In the genomic region with DNA sequence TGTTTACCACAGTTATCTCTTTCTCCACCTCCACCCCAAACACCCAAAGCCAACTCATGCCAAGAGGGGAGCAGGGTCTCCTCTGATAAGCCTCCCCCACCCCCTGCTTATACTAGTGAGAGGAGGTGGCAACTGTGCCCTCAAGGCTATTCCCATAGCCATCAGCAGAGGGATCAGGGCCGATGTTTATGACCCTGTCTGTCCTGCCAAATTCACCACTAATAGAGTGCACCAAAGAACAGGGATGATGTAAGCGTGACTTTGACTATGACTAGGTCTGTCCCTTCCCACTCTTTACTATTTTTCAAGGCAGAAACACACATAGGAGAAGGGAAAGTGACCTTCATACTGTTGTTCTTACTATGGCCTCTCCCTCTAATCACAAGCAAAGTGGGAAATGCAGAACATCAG, we compare ENCODE assay signal across 8 cellular contexts.
DNase-seq lines count a peak whose midpoint lies in the region; ATAC-seq, FAIRE-seq and TF ChIP-seq lines count a peak whose summit lies in the region.

No MANE protein-coding gene starts in this region.

- POLR2A ChIA-PET in OCI-LY7 (lab: Charles Lee) (interaction anchor here (0.6 to 0.9 kb wide), 3 partner anchors 13 to 136 kb away, joined by 3 to 5 read pairs (median 3); no protein-coding TSS in a partner anchor), endothelial cell of umbilical vein (lab: Charles Lee) (no interaction called here)

- no peaks in the 10 kb centered on the region for H3K27me3 ChIP-seq in endothelial cell of umbilical vein (ENCODE audit: control insufficient read depth in 2 of 2, insufficient read depth in 2 of 2, low read length in 2 of 2)

- H3K27ac ChIP-seq in OCI-LY7 (ENCODE audit: low read depth, low read length, poor library complexity, severe bottlenecking) (no peak overlapping the region), endothelial cell of umbilical vein (ENCODE audit: insufficient read depth, low read depth, low read length) (no peak overlapping the region)

- intact Hi-C loops in OCI-LY7 (cut with micrococcal nuclease; ENCODE audit: unreplicated experiment) (no loop called here), endothelial cell of umbilical vein (cut with micrococcal nuclease) (no loop called here)

- H3K4me2 ChIP-seq in OCI-LY7 (ENCODE audit: low read length) (peak overlapping the region; percentile 40), endothelial cell of umbilical vein (ENCODE audit: insufficient read depth, low read length) (no peak overlapping the region)

- H3K27me3 Mint-ChIP-seq in stimulated activated naive B cell treated with anti-CD40 and anti-IgM and Interleukin-4, amounts not matched to agents 10 μg/mL and 1 μg/mL and 100 μg/mL, for 72 hours, result no peaks in the 10 kb centered on the region
- no peaks in the 10 kb centered on the region for H3K27me3 Mint-ChIP-seq in glutamatergic neuron (ENCODE audit: unreplicated experiment)

- no peak for FAIRE-seq in endothelial cell of umbilical vein (lab: Jason Lieb, UNC)

- BruUV-seq in OCI-LY7 (replicated peaks; lab: Mats Ljungman, UMichigan), result no TSS peak
- no TSS peak for BruUV-seq in endothelial cell of umbilical vein (replicated peaks; lab: Mats Ljungman, UMichigan)

- no peak for TF ChIP-seq POLR2A in endothelial cell of umbilical vein (IDR thresholded peaks at IDR 0.05; ENCODE audit: low read depth, low read length)

- no peaks in the 10 kb centered on the region for H3K9me1 ChIP-seq in endothelial cell of umbilical vein (replicated peaks; ENCODE audit: control insufficient read depth, extremely low read depth, insufficient read depth, low read length)

- H3K36me3 ChIP-seq in OCI-LY7 (ENCODE audit: insufficient read depth, low read length) (no peaks in the 10 kb centered on the region), endothelial cell of umbilical vein (ENCODE audit: control insufficient read depth in 2 of 2, extremely low read depth in 1 of 2, insufficient read depth in 2 of 2, low read length in 2 of 2) (no peaks in the 10 kb centered on the region)

- no peaks in the 10 kb centered on the region for H3K9me2 ChIP-seq in OCI-LY7 (ENCODE audit: insufficient read depth, low read length)

- H3K9me3 ChIP-seq in OCI-LY7 (ENCODE audit: low read length), result no peaks in the 10 kb centered on the region
- no peaks in the 10 kb centered on the region for H3K9me3 ChIP-seq in endothelial cell of umbilical vein (replicated peaks; ENCODE audit: control insufficient read depth, insufficient read depth, low read length)

- H3K4me1 ChIP-seq in OCI-LY7 (ENCODE audit: insufficient read depth, low read length, poor library complexity, severe bottlenecking) (peaks cover 38% of the 10 kb centered on the region), endothelial cell of umbilical vein (ENCODE audit: control insufficient read depth, extremely low read depth, insufficient read depth, low read length) (peaks cover 35% of the 10 kb centered on the region)

- H3K27ac Mint-ChIP-seq in stimulated activated naive B cell treated with anti-CD40 and anti-IgM and Interleukin-4, amounts not matched to agents 10 μg/mL and 1 μg/mL and 100 μg/mL, for 72 hours, result no peak overlapping the region
- no peak overlapping the region for H3K27ac Mint-ChIP-seq in glutamatergic neuron (ENCODE audit: unreplicated experiment)

- H2AFZ ChIP-seq in OCI-LY7 (ENCODE audit: low read length), result peak overlapping the region; percentile 70; the same call in 1 of the 2 replicates
- H2AFZ ChIP-seq in endothelial cell of umbilical vein (ENCODE audit: low read depth, low read length), result peak overlapping the region; percentile 24

- peaks cover 11 to 32% of the 10 kb centered on the region in 2 donors for H3K4me1 Mint-ChIP-seq in stimulated activated naive B cell treated with anti-CD40 and anti-IgM and Interleukin-4, amounts not matched to agents 10 μg/mL and 1 μg/mL and 100 μg/mL, for 72 hours
- peaks cover 63% of the 10 kb centered on the region for H3K4me1 Mint-ChIP-seq in glutamatergic neuron (ENCODE audit: low read depth, unreplicated experiment)

- H3K79me2 ChIP-seq in OCI-LY7 (ENCODE audit: insufficient read depth, low read depth, low read length), result no peaks in the 10 kb centered on the region
- H3K79me2 ChIP-seq in endothelial cell of umbilical vein (ENCODE audit: control insufficient read depth, insufficient read depth, low read length), result no peaks in the 10 kb centered on the region

- no peak for TF ChIP-seq CTCF in OCI-LY7 (conservative IDR thresholded peaks at IDR 0.05; ENCODE audit: low read length)
- TF ChIP-seq CTCF in endothelial cell of umbilical vein (IDR thresholded peaks at IDR 0.05; ENCODE audit: extremely low read depth in 1 of 2, insufficient read depth in 1 of 2, low read depth in 1 of 2, low read length in 2 of 2), result no peak
- no peak for TF ChIP-seq CTCF in glutamatergic neuron (IDR thresholded peaks at IDR 0.05; ENCODE audit: partially characterized antibody, unreplicated experiment)

- no peaks in the 10 kb centered on the region for H3K36me3 Mint-ChIP-seq in stimulated activated naive B cell treated with anti-CD40 and anti-IgM and Interleukin-4, amounts not matched to agents 10 μg/mL and 1 μg/mL and 100 μg/mL, for 72 hours
- no peaks in the 10 kb centered on the region for H3K36me3 Mint-ChIP-seq in glutamatergic neuron (ENCODE audit: unreplicated experiment)

- peak; percentile 60 for DNase-seq in GM03348 (ENCODE audit: low spot score)
- DNase-seq in OCI-LY7 (ENCODE audit: low spot score), result no peak
- DNase-seq in endothelial cell of umbilical vein (ENCODE audit: low read depth, low spot score), result no peak
- DNase-seq in pons (ENCODE audit: low spot score), result peak; percentile 40
- DNase-seq in ureter (ENCODE audit: low spot score), result no peak
- DNase-seq in stimulated activated naive B cell treated with anti-CD40 and anti-IgM and Interleukin-4, amounts not matched to agents 10 μg/mL and 1 μg/mL and 100 μg/mL, for 72 hours, result no peak
- DNase-seq in NCI-H446 (lab: John Stamatoyannopoulos, UW), result no peak
- DNase-seq in glutamatergic neuron, result no peak

- CTCF ChIA-PET in OCI-LY7 (lab: Charles Lee; ENCODE audit: unreplicated experiment), result interaction anchor here (0.6 kb wide), 1 partner anchor 106 kb away, joined by 4 read pairs; no protein-coding TSS in a partner anchor
- CTCF ChIA-PET in endothelial cell of umbilical vein (lab: Charles Lee), result interaction anchor here (0.9 to 1.9 kb wide), 3 partner anchors 40 to 109 kb away, joined by 3 to 4 read pairs (median 3); partner anchors contain the start of gene RTN4

- no peak overlapping the region for H3K9ac ChIP-seq in endothelial cell of umbilical vein (replicated peaks; ENCODE audit: extremely low read depth, insufficient read depth, low read length)

- ATAC-seq in stimulated activated naive B cell treated with anti-CD40 and anti-IgM and Interleukin-4, amounts not matched to agents 10 μg/mL and 1 μg/mL and 100 μg/mL, for 72 hours (replicated peaks), result no peak

- H4K20me1 ChIP-seq in OCI-LY7 (ENCODE audit: insufficient read depth, low read length) (no peaks in the 10 kb centered on the region), endothelial cell of umbilical vein (replicated peaks; ENCODE audit: control insufficient read depth, extremely low read depth, insufficient read depth, low read length) (no peaks in the 10 kb centered on the region)

- H3K9me3 Mint-ChIP-seq in stimulated activated naive B cell treated with anti-CD40 and anti-IgM and Interleukin-4, amounts not matched to agents 10 μg/mL and 1 μg/mL and 100 μg/mL, for 72 hours, result no peaks in the 10 kb centered on the region
- peaks cover 6% of the 10 kb centered on the region for H3K9me3 Mint-ChIP-seq in glutamatergic neuron (ENCODE audit: unreplicated experiment)

- dilution Hi-C loops in endothelial cell of umbilical vein (cut with MboI; ENCODE audit: extremely low pct_ligation_motif_present, low sequenced_read_pairs), result no loop called here

- no peak overlapping the region for H3K4me3 ChIP-seq in OCI-LY7 (ENCODE audit: low read depth, low read length, poor library complexity, severe bottlenecking)
- H3K4me3 ChIP-seq in endothelial cell of umbilical vein (replicated peaks in 1 of 3; ENCODE audit: insufficient read depth in 1 of 3, low read depth in 1 of 3, low read length in 3 of 3), result no peak overlapping the region

- H3K4me3 Mint-ChIP-seq in stimulated activated naive B cell treated with anti-CD40 and anti-IgM and Interleukin-4, amounts not matched to agents 10 μg/mL and 1 μg/mL and 100 μg/mL, for 72 hours, result no peak overlapping the region
- H3K4me3 Mint-ChIP-seq in glutamatergic neuron (ENCODE audit: unreplicated experiment), result no peak overlapping the region

TF ChIP-seq in endothelial cell of umbilical vein, 7 proteins besides CTCF, POLR2A, EP300 and RAD21:
- no peak for TF ChIP-seq MYC (IDR thresholded peaks at IDR 0.05; ENCODE audit: low read depth, low read length)
- no peak for TF ChIP-seq POLR2AphosphoS5 (IDR thresholded peaks at IDR 0.05; ENCODE audit: insufficient read depth, low read depth, low read length)
- no peak for TF ChIP-seq JUN (IDR thresholded peaks at IDR 0.05; ENCODE audit: borderline replicate concordance, insufficient read depth, insufficient read length, low read depth)
- no peak for TF ChIP-seq GATA2 (IDR thresholded peaks at IDR 0.05; ENCODE audit: insufficient read depth, insufficient read length, low read depth, low read length)
- TF ChIP-seq FOS (IDR thresholded peaks at IDR 0.05; ENCODE audit: borderline replicate concordance, insufficient read depth, low read length), result no peak
- no peak for TF ChIP-seq EZH2 (IDR thresholded peaks at IDR 0.05; ENCODE audit: borderline replicate concordance, low read depth, low read length, severe bottlenecking)
- TF ChIP-seq MAX (IDR thresholded peaks at IDR 0.05; ENCODE audit: insufficient read depth, insufficient read length), result no peak

Comparison
In these comparisons a context has a peak if more than half of its experiments do, and no peak if none do; other contexts are left out.
1. DNase-seq: peak in GM03348 (single experiment) and pons (single experiment); none in OCI-LY7 (single experiment), endothelial cell of umbilical vein (single experiment), ureter (single experiment), stimulated activated naive B cell treated with anti-CD40 and anti-IgM and Interleukin-4, amounts not matched to agents 10 μg/mL and 1 μg/mL and 100 μg/mL, for 72 hours (single experiment), NCI-H446 (0 of 2) and glutamatergic neuron (single experiment).